In the genomic region with DNA sequence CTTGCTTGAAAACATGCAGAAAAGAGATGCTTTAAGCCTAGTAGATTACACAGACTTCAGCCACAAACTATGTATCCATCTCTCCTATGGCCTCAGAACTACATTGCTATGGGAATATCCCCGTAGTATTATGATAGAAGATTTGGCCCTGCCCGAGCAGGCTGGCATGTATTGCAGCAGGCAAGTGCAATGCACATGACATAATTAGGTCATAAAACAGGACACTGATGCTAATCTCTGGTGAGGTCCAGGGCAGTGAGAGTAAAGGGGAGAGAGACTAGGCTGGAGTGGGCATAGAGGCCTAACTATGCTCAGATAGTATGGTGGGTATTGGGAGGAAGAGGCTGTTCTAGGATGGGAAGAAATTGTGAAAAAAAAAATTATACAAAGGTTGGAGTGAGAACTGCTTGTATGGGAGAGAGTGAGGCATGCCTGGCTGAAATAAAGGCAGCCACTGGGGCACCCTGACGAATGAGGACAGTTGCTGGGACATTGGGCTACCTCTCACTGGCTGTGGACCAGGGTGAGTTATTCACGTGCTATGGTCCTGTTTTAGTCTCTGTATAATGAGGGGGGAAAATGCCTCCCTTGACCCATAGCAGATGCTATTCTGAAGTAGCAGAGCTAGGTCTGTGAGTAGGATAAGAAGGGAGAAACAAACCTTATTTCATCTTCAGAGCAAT, we compare ENCODE assay signal across 1 cellular context.
TF ChIP-seq lines count a peak whose summit lies in the region.

No MANE protein-coding gene starts in this region.

TF ChIP-seq in WTC11, 78 proteins besides CTCF, POLR2A, EP300 and RAD21 (continued from another document):
- TF ChIP-seq NR1H2 (CRISPR knock-in tag; IDR thresholded peaks at IDR 0.05), result no peak
TF ChIP-seq in WTC11: peak in this region for 0.
